In the genomic region with DNA sequence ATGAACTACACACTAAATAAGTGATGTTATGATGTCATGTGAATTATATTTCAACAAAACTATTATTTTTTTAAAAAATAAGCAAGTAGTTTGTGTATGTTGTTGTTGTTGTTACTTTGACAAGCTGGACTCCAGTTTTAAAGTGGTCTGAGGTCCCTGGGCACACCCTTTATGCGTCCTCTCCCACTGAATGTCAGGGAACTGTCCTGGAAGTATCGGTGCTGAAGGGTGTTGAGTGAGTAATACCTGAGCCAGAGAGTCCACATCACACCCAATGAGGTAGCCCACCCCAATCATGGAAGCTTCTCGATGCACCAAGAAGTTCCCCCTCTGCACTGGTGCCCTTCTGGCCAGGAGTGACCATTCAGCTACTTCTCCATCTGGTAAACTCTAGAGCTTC, we compare ENCODE assay signal across 24 cellular contexts.
DNase-seq lines count a peak whose midpoint lies in the region; ATAC-seq and TF ChIP-seq lines count a peak whose summit lies in the region.
"Had no signal": no experiment of that assay in that cellular context is flagged by ENCODE, and none has a peak within 500 bp of the region (broad histone marks: within the 10 kb centered on the region; RNA-seq: fewer than 3 reads in every experiment).

No MANE protein-coding gene starts in this region.

- DNase-seq in HCT116 (ENCODE audit: low read depth, low spot score), result no peak
- peak; percentile 6 for DNase-seq in myocyte (ENCODE audit: low read depth)
- no peak for DNase-seq in effector memory CD8-positive, alpha-beta T cell
- no peak for DNase-seq in epidermal melanocyte (ENCODE audit: insufficient read length, low spot score)
- no peak for DNase-seq in naive thymus-derived CD8-positive, alpha-beta T cell
- DNase-seq: 8988T; ACHN; BE2C; C1 segment of cervical spinal cord; CD4-positive, alpha-beta memory T cell; CD4-positive, CD25-positive, alpha-beta regulatory T cell; CD8-positive, alpha-beta memory T cell; COR-L47; DMS 273 treated with DMSO at 0.1 percent for 48 hours; DMS153; DMS53; DMS79; DND-41; EL; GDM1 had no signal

- TF ChIP-seq CTCF in HCT116 (IDR thresholded peaks at IDR 0.05 in 2 of 3, conservative IDR thresholded peaks at IDR 0.05 in 1 of 3; ENCODE audit: borderline replicate concordance in 1 of 3, insufficient read depth in 1 of 3, low read depth in 2 of 3, low read length in 2 of 3), result no peak

- H3K27me3 ChIP-seq in HCT116 (ENCODE audit: insufficient read depth, low read length), result peaks cover 38% of the 10 kb centered on the region
- H3K27me3 ChIP-seq: BE2C, BLaER1 had no signal

- H3K4me1 Mint-ChIP-seq in effector memory CD8-positive, alpha-beta T cell (ENCODE audit: low read depth in 2 of 2), result no peaks in the 10 kb centered on the region
- no peaks in the 10 kb centered on the region for H3K4me1 Mint-ChIP-seq in naive thymus-derived CD8-positive, alpha-beta T cell
- H3K4me1 Mint-ChIP-seq: CD14-positive monocyte; CD4-positive, alpha-beta memory T cell; CD4-positive, CD25-positive, alpha-beta regulatory T cell; CD8-positive, alpha-beta memory T cell had no signal

- no peak overlapping the region for H3K27ac Mint-ChIP-seq in effector memory CD8-positive, alpha-beta T cell
- H3K27ac Mint-ChIP-seq in naive thymus-derived CD8-positive, alpha-beta T cell, result no peak overlapping the region
- H3K27ac Mint-ChIP-seq: CD14-positive monocyte; CD4-positive, alpha-beta memory T cell; CD4-positive, CD25-positive, alpha-beta regulatory T cell; CD8-positive, alpha-beta memory T cell had no signal

- no peak overlapping the region for H3K4me3 ChIP-seq in HCT116 (replicated peaks in 1 of 2; ENCODE audit: low read depth in 1 of 2, low read length in 2 of 2)
- H3K4me3 ChIP-seq: BLaER1, GM12878 had no signal

- peaks cover 22 to 63% of the 10 kb centered on the region in 2 donors for H3K27me3 Mint-ChIP-seq in effector memory CD8-positive, alpha-beta T cell
- peaks cover 8 to 35% (median 25%) of the 10 kb centered on the region in 5 donors for H3K27me3 Mint-ChIP-seq in naive thymus-derived CD8-positive, alpha-beta T cell
- H3K27me3 Mint-ChIP-seq: CD4-positive, CD25-positive, alpha-beta regulatory T cell had no signal

- H3K9me2 ChIP-seq in HCT116 (ENCODE audit: insufficient read depth), result no peaks in the 10 kb centered on the region

- no peak for TF ChIP-seq POLR2A in HCT116 (IDR thresholded peaks at IDR 0.05; ENCODE audit: borderline replicate concordance, extremely low read depth, insufficient read depth, insufficient read length)

- no peak overlapping the region for H2AFZ ChIP-seq in HCT116 (ENCODE audit: low read depth, low read length, poor library complexity, severe bottlenecking)

- no peaks in the 10 kb centered on the region for H3K36me3 Mint-ChIP-seq in effector memory CD8-positive, alpha-beta T cell (ENCODE audit: insufficient read depth)
- H3K36me3 Mint-ChIP-seq in naive thymus-derived CD8-positive, alpha-beta T cell, result peaks cover 0 to 4% (median 0%) of the 10 kb centered on the region in 3 donors
- H3K36me3 Mint-ChIP-seq: CD14-positive monocyte; CD4-positive, alpha-beta memory T cell; CD4-positive, CD25-positive, alpha-beta regulatory T cell; CD8-positive, alpha-beta memory T cell had no signal

- H3K79me2 ChIP-seq in HCT116 (ENCODE audit: insufficient read depth, low read length), result no peaks in the 10 kb centered on the region

- H3K4me1 ChIP-seq in HCT116 (ENCODE audit: control insufficient read depth in 1 of 2, insufficient read depth in 2 of 2, low read length in 2 of 2), result no peaks in the 10 kb centered on the region
- H3K4me1 ChIP-seq: BE2C had no signal

- CTCF ChIA-PET in HCT116 (lab: Charles Lee), result no interaction called here

- POLR2A ChIA-PET in HCT116 (lab: Charles Lee), result no interaction called here
- POLR2A ChIA-PET in naive thymus-derived CD8-positive, alpha-beta T cell (lab: Charles Lee), result no interaction called here

- H3K9ac ChIP-seq in HCT116 (ENCODE audit: low read length), result no peak overlapping the region
- H3K9ac ChIP-seq: BLaER1 had no signal

- RAD21 ChIA-PET in HCT116 (lab: Charles Lee; ENCODE audit: low non-redundant PET in 1 of 2, low total read pairs in 2 of 2, uncharacterized antibody in 2 of 2, unreplicated experiment in 2 of 2), result no interaction called here

- no peak overlapping the region for H3K4me3 Mint-ChIP-seq in effector memory CD8-positive, alpha-beta T cell
- H3K4me3 Mint-ChIP-seq in naive thymus-derived CD8-positive, alpha-beta T cell, result no peak overlapping the region
- H3K4me3 Mint-ChIP-seq: CD14-positive monocyte; CD4-positive, alpha-beta memory T cell; CD8-positive, alpha-beta memory T cell had no signal

- TF ChIP-seq EP300 in Ishikawa (IDR thresholded peaks at IDR 0.05; ENCODE audit: borderline replicate concordance), result no peak

- H3K27ac ChIP-seq in HCT116 (ENCODE audit: low read depth, low read length), result no peak overlapping the region
- H3K27ac ChIP-seq: BLaER1 had no signal

- no peak overlapping the region for H3K4me2 ChIP-seq in HCT116 (ENCODE audit: low read length)
- H3K4me2 ChIP-seq: BLaER1 had no signal

- H3K36me3 ChIP-seq in HCT116 (ENCODE audit: control insufficient read depth in 1 of 2, insufficient read depth in 2 of 2, low read length in 2 of 2), result no peaks in the 10 kb centered on the region
- H3K36me3 ChIP-seq: BE2C, BLaER1 had no signal

- 0 out of 4 replicates have a peak, but pooled peaks cover 0 to 3% of the 10 kb centered on the region in 2 experiments for H3K9me3 ChIP-seq in HCT116 (ENCODE audit: control insufficient read depth in 1 of 2, insufficient read depth in 1 of 2, low read depth in 1 of 2, low read length in 2 of 2)
- H3K9me3 ChIP-seq: BE2C, BLaER1 had no signal

- H3K9me3 Mint-ChIP-seq in effector memory CD8-positive, alpha-beta T cell, result no peaks in the 10 kb centered on the region
- H3K9me3 Mint-ChIP-seq in naive thymus-derived CD8-positive, alpha-beta T cell, result peaks cover 0 to 4% (median 0%) of the 10 kb centered on the region in 9 donors
- H3K9me3 Mint-ChIP-seq: CD14-positive monocyte had no signal

- no TSS peak for BruUV-seq in HCT116 (replicated peaks; lab: Mats Ljungman, UMichigan)

- intact Hi-C loops in HCT116 (cut with micrococcal nuclease), result no loop called here

- no peak for TF ChIP-seq RAD21 in HCT116 (IDR thresholded peaks at IDR 0.05; ENCODE audit: low read depth)
- TF ChIP-seq RAD21 in Ishikawa (IDR thresholded peaks at IDR 0.05; ENCODE audit: low read depth), result no peak

- H4K20me1 ChIP-seq in HCT116 (ENCODE audit: insufficient read depth), result no peaks in the 10 kb centered on the region
- H4K20me1 ChIP-seq: BLaER1 had no signal

- ATAC-seq in HCT116, result no peak
- no peak for ATAC-seq in effector memory CD8-positive, alpha-beta T cell (replicated peaks)
- no peak for ATAC-seq in naive thymus-derived CD8-positive, alpha-beta T cell
- ATAC-seq: GM12878 had no signal

TF ChIP-seq in HCT116, 20 proteins besides CTCF, POLR2A, EP300 and RAD21 (continues in another document):
- no peak for TF ChIP-seq EZH2 (IDR thresholded peaks at IDR 0.05)
- TF ChIP-seq, protein P1, sequence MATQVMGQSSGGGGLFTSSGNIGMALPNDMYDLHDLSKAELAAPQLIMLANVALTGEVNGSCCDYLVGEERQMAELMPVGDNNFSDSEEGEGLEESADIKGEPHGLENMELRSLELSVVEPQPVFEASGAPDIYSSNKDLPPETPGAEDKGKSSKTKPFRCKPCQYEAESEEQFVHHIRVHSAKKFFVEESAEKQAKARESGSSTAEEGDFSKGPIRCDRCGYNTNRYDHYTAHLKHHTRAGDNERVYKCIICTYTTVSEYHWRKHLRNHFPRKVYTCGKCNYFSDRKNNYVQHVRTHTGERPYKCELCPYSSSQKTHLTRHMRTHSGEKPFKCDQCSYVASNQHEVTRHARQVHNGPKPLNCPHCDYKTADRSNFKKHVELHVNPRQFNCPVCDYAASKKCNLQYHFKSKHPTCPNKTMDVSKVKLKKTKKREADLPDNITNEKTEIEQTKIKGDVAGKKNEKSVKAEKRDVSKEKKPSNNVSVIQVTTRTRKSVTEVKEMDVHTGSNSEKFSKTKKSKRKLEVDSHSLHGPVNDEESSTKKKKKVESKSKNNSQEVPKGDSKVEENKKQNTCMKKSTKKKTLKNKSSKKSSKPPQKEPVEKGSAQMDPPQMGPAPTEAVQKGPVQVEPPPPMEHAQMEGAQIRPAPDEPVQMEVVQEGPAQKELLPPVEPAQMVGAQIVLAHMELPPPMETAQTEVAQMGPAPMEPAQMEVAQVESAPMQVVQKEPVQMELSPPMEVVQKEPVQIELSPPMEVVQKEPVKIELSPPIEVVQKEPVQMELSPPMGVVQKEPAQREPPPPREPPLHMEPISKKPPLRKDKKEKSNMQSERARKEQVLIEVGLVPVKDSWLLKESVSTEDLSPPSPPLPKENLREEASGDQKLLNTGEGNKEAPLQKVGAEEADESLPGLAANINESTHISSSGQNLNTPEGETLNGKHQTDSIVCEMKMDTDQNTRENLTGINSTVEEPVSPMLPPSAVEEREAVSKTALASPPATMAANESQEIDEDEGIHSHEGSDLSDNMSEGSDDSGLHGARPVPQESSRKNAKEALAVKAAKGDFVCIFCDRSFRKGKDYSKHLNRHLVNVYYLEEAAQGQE (IDR thresholded peaks at IDR 0.05; ENCODE audit: low read depth), result peak; percentile 18

TF ChIP-seq in Ishikawa, 13 proteins besides CTCF, POLR2A, EP300 and RAD21:
- TF ChIP-seq, protein P1 (IDR thresholded peaks at IDR 0.05; ENCODE audit: low read depth), result peak; percentile 72
- no peak for TF ChIP-seq EGR1 (IDR thresholded peaks at IDR 0.05)
